In genomic region chr5:75716715-75717081, GRCh38 we compare ENCODE assay signal across 8 cellular contexts. TPM values are rescaled to one million over a fixed set of nuclear protein-coding genes. Genes with fewer than 3 reads are reported as not detected.
DNase-seq lines count a peak whose midpoint lies in the region; ATAC-seq and TF ChIP-seq lines count a peak whose summit lies in the region.

No MANE protein-coding gene starts in this region.

- intact Hi-C loops in transverse colon (cut with DNase I; ENCODE audit: low total_unique reads), result no loop called here

- H3K36me3 ChIP-seq in adipocyte (ENCODE audit: control insufficient read depth, insufficient read depth, low read length, severe bottlenecking), result no peaks in the 10 kb centered on the region
- H3K36me3 ChIP-seq in transverse colon, result peaks cover 0 to 2% (median 0%) of the 10 kb centered on the region in 4 donors

- H3K4me1 ChIP-seq in adipocyte (ENCODE audit: control insufficient read depth, insufficient read depth, low read length) (peaks cover 8% of the 10 kb centered on the region), transverse colon (peaks cover 4 to 13% (median 10%) of the 10 kb centered on the region in 4 donors)

- DNase-seq in AG10803 (ENCODE audit: low read depth) (no peak), adipocyte (ENCODE audit: low read depth) (no peak), transverse colon (no peak), NCI-H510A treated with DMSO at 0.1 percent for 48 hours (lab: John Stamatoyannopoulos, UW) (no peak)

- H3K9me3 ChIP-seq in adipocyte (ENCODE audit: control insufficient read depth, low read length) (no peaks in the 10 kb centered on the region), transverse colon (no peaks in the 10 kb centered on the region)

- peaks cover 3% of the 10 kb centered on the region for H3K27me3 ChIP-seq in adipocyte (replicated peaks; ENCODE audit: control insufficient read depth, insufficient read depth, low read length)
- no peaks in the 10 kb centered on the region for H3K27me3 ChIP-seq in layer of hippocampus (ENCODE audit: control insufficient read depth, insufficient read depth, low read length)
- no peaks in the 10 kb centered on the region for H3K27me3 ChIP-seq in transverse colon

- peak overlapping the region; percentile 62 for H3K27ac ChIP-seq in layer of hippocampus (ENCODE audit: low read depth, low read length)
- H3K27ac ChIP-seq in transverse colon, result peak overlapping the region; percentile 82 to 96 (median 94)

- H3K4me3 ChIP-seq in AG10803 (ENCODE audit: low read length) (peak overlapping the region; percentile 99), adipocyte (ENCODE audit: low read length) (peak overlapping the region; percentile 90), transverse colon (peak overlapping the region; percentile 69 to 83 (median 72))

- peak; percentile 10 for ATAC-seq in GM19043 (IDR thresholded peaks at IDR 0.05; ENCODE audit: low read depth, unreplicated experiment)
- peak; percentile 18 for ATAC-seq in HG03196 (IDR thresholded peaks at IDR 0.05; ENCODE audit: unreplicated experiment)
- ATAC-seq in esophagus mucosa, result no peak

- WGBS in transverse colon (ENCODE audit: low coverage in 1 of 2), 2 donors, result 0% methylated on average over 3 to 7 of the region's 7 CpGs

- in situ Hi-C loops in transverse colon (cut with MboI; ENCODE audit: low pct_ligation_motif_present in 1 of 4, low pct_unique_long_range_greater_than_20kb in 1 of 4, low sequenced_read_pairs in 3 of 4), result no loop called here

- no peak for TF ChIP-seq EP300 in transverse colon (IDR thresholded peaks at IDR 0.05; ENCODE audit: low read depth)

- TF ChIP-seq POLR2A in transverse colon (IDR thresholded peaks at IDR 0.05), result no peak

- TF ChIP-seq CTCF in AG10803 (conservative IDR thresholded peaks at IDR 0.05; ENCODE audit: low read length) (no peak), transverse colon (IDR thresholded peaks at IDR 0.05) (no peak)

- peak overlapping the region; percentile 85 for H3K9ac ChIP-seq in adipocyte (ENCODE audit: low read length)

RNA-seq across cellular contexts. Expression of gene POC5, which starts 0.5 kb away (rescaled TPM):
- total RNA-seq in transverse colon (10 to 100 TPM in 3 of 4 donors, 1 to 10 TPM in 1; 5.8 to 13.5 (median 11.1) TPM), esophagus mucosa (5.5 TPM)
